In genomic region chr12:43733687-43734086, GRCh38 we compare ENCODE assay signal across 30 cellular contexts. TPM values are rescaled to one million over a fixed set of nuclear protein-coding genes. Genes with fewer than 3 reads are reported as not detected.
A peak's percentile ranks its signal among the peaks of the same experiment; 100 is the strongest.
DNase-seq lines count a peak whose midpoint lies in the region; ATAC-seq, FAIRE-seq and TF ChIP-seq lines count a peak whose summit lies in the region.
"Had no signal": no experiment of that assay in that cellular context is flagged by ENCODE, and none has a peak within 500 bp of the region (broad histone marks: within the 10 kb centered on the region; RNA-seq: fewer than 3 reads in every experiment).

No MANE protein-coding gene starts in this region.

- no peak overlapping the region for H2AK5ac ChIP-seq in trophoblast cell (ENCODE audit: low read length)
- no peak overlapping the region for H2AK5ac ChIP-seq in neuronal stem cell (ENCODE audit: low read depth, low read length)

- no CpG with 5 or more reads among the region's 3 CpGs for WGBS in trophoblast cell (ENCODE audit: extremely low coverage, insufficient coverage, insufficient read length)
- no CpG with 5 or more reads among the region's 3 CpGs for WGBS in neuronal stem cell (ENCODE audit: extremely low coverage in 2 of 2, insufficient read length in 2 of 2, insufficient replicate concordance in 1 of 2), 2 donors

- peak overlapping the region; percentile 1 for H3K4me3 Mint-ChIP-seq in astrocyte (ENCODE audit: unreplicated experiment)
- H3K4me3 Mint-ChIP-seq: activated CD4-positive, alpha-beta memory T cell treated with anti-CD3 and anti-CD28 coated beads for 36 hours; activated naive CD4-positive, alpha-beta T cell treated with anti-CD3 and anti-CD28 coated beads, Interleukin-2, amount 50 U/mL, for 24 hours; activated T-helper 1 cell treated with anti-CD3 and anti-CD28 coated beads, Interleukin-12 subunit alpha, Interleukin-12 subunit beta, Interleukin-2, Interleukin-4 antibody, amounts not matched to agents 30 ng/mL and 10 ng/mL and 1 ng/mL, durations not matched to agents 14 hours and 24 hours and 36 hours; CD8-positive, alpha-beta T cell; effector memory CD8-positive, alpha-beta T cell; immature natural killer cell; T-helper 17 cell had no signal

- no peak overlapping the region for H2BK5ac ChIP-seq in trophoblast cell (ENCODE audit: low read depth, low read length, poor library complexity)
- no peak overlapping the region for H2BK5ac ChIP-seq in neuronal stem cell (ENCODE audit: low read length)

- H3K27me3 Mint-ChIP-seq in astrocyte (ENCODE audit: low read depth, unreplicated experiment): no peaks in the 10 kb centered on the region
- H3K27me3 Mint-ChIP-seq: activated CD4-positive, alpha-beta memory T cell treated with anti-CD3 and anti-CD28 coated beads for 36 hours; activated naive CD4-positive, alpha-beta T cell treated with anti-CD3 and anti-CD28 coated beads, Interleukin-2, amount 50 U/mL, for 24 hours; effector memory CD8-positive, alpha-beta T cell; T-helper 17 cell had no signal

- H4K12ac ChIP-seq in trophoblast cell (ENCODE audit: low read depth, low read length): no peak overlapping the region

- no peaks in the 10 kb centered on the region for H4K20me1 ChIP-seq in DND-41 (ENCODE audit: insufficient read depth, low read length)
- H4K20me1 ChIP-seq in astrocyte (ENCODE audit: insufficient read depth, low read length): no peaks in the 10 kb centered on the region

- H4K91ac ChIP-seq in trophoblast cell (ENCODE audit: low read depth, low read length) (no peak overlapping the region), neuronal stem cell (ENCODE audit: low read depth, low read length, poor library complexity) (no peak overlapping the region)

- no peak overlapping the region for H3K27ac Mint-ChIP-seq in astrocyte (ENCODE audit: unreplicated experiment)
- H3K27ac Mint-ChIP-seq: activated CD4-positive, alpha-beta memory T cell treated with anti-CD3 and anti-CD28 coated beads for 36 hours; activated naive CD4-positive, alpha-beta T cell treated with anti-CD3 and anti-CD28 coated beads, Interleukin-2, amount 50 U/mL, for 24 hours; activated T-helper 1 cell treated with anti-CD3 and anti-CD28 coated beads, Interleukin-12 subunit alpha, Interleukin-12 subunit beta, Interleukin-2, Interleukin-4 antibody, amounts not matched to agents 30 ng/mL and 10 ng/mL and 1 ng/mL, durations not matched to agents 14 hours and 24 hours and 36 hours; CD8-positive, alpha-beta T cell; immature natural killer cell had no signal

- H3K4me2 ChIP-seq in DND-41 (ENCODE audit: insufficient read depth, low read length) (no peak overlapping the region), astrocyte (ENCODE audit: low read length) (no peak overlapping the region), trophoblast cell (ENCODE audit: low read length) (no peak overlapping the region), neuronal stem cell (ENCODE audit: insufficient read depth, low read length, poor library complexity, severe bottlenecking) (no peak overlapping the region)

- H3K4me1 Mint-ChIP-seq in astrocyte (ENCODE audit: low read depth, unreplicated experiment): peaks cover 7% of the 10 kb centered on the region
- H3K4me1 Mint-ChIP-seq: immature natural killer cell had no signal

- no peak overlapping the region for H3K9ac ChIP-seq in DND-41 (ENCODE audit: low read depth, low read length)
- H3K9ac ChIP-seq in astrocyte (ENCODE audit: low read length): no peak overlapping the region
- no peak overlapping the region for H3K9ac ChIP-seq in trophoblast cell (ENCODE audit: low read length)
- H3K9ac ChIP-seq in neuronal stem cell (ENCODE audit: low read depth, low read length, poor library complexity): no peak overlapping the region

- H2BK15ac ChIP-seq in neuronal stem cell (ENCODE audit: low read length): no peak overlapping the region

- TF ChIP-seq CTCF in DND-41 (IDR thresholded peaks at IDR 0.05; ENCODE audit: borderline replicate concordance, extremely low read depth, low read length, poor library complexity, severe bottlenecking) (peak; percentile 10), astrocyte (IDR thresholded peaks at IDR 0.05; ENCODE audit: insufficient read depth, low read depth, low read length) (no peak)

- H3K9me3 ChIP-seq in DND-41 (ENCODE audit: insufficient read depth, low read length, severe bottlenecking) (no peaks in the 10 kb centered on the region), astrocyte (ENCODE audit: insufficient read depth, low read depth, low read length) (no peaks in the 10 kb centered on the region), trophoblast cell (ENCODE audit: insufficient read depth, low read depth, low read length) (no peaks in the 10 kb centered on the region), neuronal stem cell (replicated peaks in 1 of 2; ENCODE audit: control insufficient read depth in 2 of 2, insufficient read depth in 1 of 2, low read depth in 1 of 2, low read length in 2 of 2) (no peaks in the 10 kb centered on the region)
- H3K9me3 ChIP-seq: neutrophil, psoas muscle, suprapubic skin had no signal

- H3K4ac ChIP-seq in trophoblast cell (ENCODE audit: low read depth, low read length): no peak overlapping the region
- H3K4ac ChIP-seq in neuronal stem cell (ENCODE audit: low read length): no peak overlapping the region

- H3K4me1 ChIP-seq in DND-41 (ENCODE audit: insufficient read depth, low read length) (no peaks in the 10 kb centered on the region), astrocyte (ENCODE audit: insufficient read depth, low read length) (peaks cover 12% of the 10 kb centered on the region), trophoblast cell (ENCODE audit: control insufficient read depth in 1 of 2, insufficient read depth in 2 of 2, low read length in 2 of 2) (no peaks in the 10 kb centered on the region), neuronal stem cell (ENCODE audit: control insufficient read depth in 2 of 2, insufficient read depth in 1 of 2, low read depth in 1 of 2, low read length in 2 of 2) (no peaks in the 10 kb centered on the region)
- H3K4me1 ChIP-seq: psoas muscle, suprapubic skin had no signal

- H3K14ac ChIP-seq in trophoblast cell (ENCODE audit: low read length) (no peak overlapping the region), neuronal stem cell (ENCODE audit: low read length) (no peak overlapping the region)

- H4K8ac ChIP-seq in trophoblast cell (ENCODE audit: low read depth, low read length) (peak overlapping the region; percentile 38), neuronal stem cell (ENCODE audit: low read depth, low read length) (no peak overlapping the region)

- no peak overlapping the region for H2AFZ ChIP-seq in DND-41 (ENCODE audit: low read depth, low read length)
- no peak overlapping the region for H2AFZ ChIP-seq in astrocyte (ENCODE audit: low read depth, low read length)
- H2AFZ ChIP-seq in trophoblast cell (ENCODE audit: insufficient read depth, low read length, poor library complexity): no peak overlapping the region
- H2AFZ ChIP-seq in neuronal stem cell (ENCODE audit: low read length): no peak overlapping the region

- H3K23ac ChIP-seq in trophoblast cell (ENCODE audit: low read length) (no peak overlapping the region), neuronal stem cell (ENCODE audit: low read depth, low read length, poor library complexity) (no peak overlapping the region)

- DNase-seq in DND-41: no peak
- DNase-seq in astrocyte (ENCODE audit: low read depth): no peak
- no peak for DNase-seq in trophoblast cell
- no peak for DNase-seq in neuronal stem cell (ENCODE audit: low spot score)
- DNase-seq: activated CD4-positive, alpha-beta memory T cell treated with anti-CD3 and anti-CD28 coated beads for 36 hours; activated CD8-positive, alpha-beta memory T cell treated with anti-CD3 and anti-CD28 coated beads, Interleukin-2, amount 50 U/mL, for 4 hours; amygdala; CD8-positive, alpha-beta T cell; cortex of kidney; DMS 273 treated with DMSO at 0.1 percent for 48 hours; effector memory CD8-positive, alpha-beta T cell; hippocampal formation; immature natural killer cell; mesendoderm; NCI-H1092; NCI-H1930; NCI-H526 treated with DMSO at 0.1 percent for 48 hours; psoas muscle; RPMI8226; stimulated activated naive CD4-positive, alpha-beta T cell; T-helper 17 cell had no signal

- H3K9me3 Mint-ChIP-seq in astrocyte (ENCODE audit: unreplicated experiment): no peaks in the 10 kb centered on the region
- H3K9me3 Mint-ChIP-seq: activated CD4-positive, alpha-beta memory T cell treated with anti-CD3 and anti-CD28 coated beads for 36 hours; activated naive CD4-positive, alpha-beta T cell treated with anti-CD3 and anti-CD28 coated beads, Interleukin-2, amount 50 U/mL, for 24 hours; activated T-helper 1 cell treated with anti-CD3 and anti-CD28 coated beads, Interleukin-12 subunit alpha, Interleukin-12 subunit beta, Interleukin-2, Interleukin-4 antibody, amounts not matched to agents 30 ng/mL and 10 ng/mL and 1 ng/mL, durations not matched to agents 14 hours and 24 hours and 36 hours; CD8-positive, alpha-beta T cell; effector memory CD8-positive, alpha-beta T cell; immature natural killer cell had no signal

- H2BK12ac ChIP-seq in trophoblast cell (ENCODE audit: low read length): no peak overlapping the region
- H2BK12ac ChIP-seq in neuronal stem cell (ENCODE audit: low read length): no peak overlapping the region

- H3K36me3 ChIP-seq in DND-41 (ENCODE audit: insufficient read depth, low read length) (peaks cover 52% of the 10 kb centered on the region), astrocyte (ENCODE audit: insufficient read depth, low read length) (peaks cover 12% of the 10 kb centered on the region), trophoblast cell (ENCODE audit: control insufficient read depth in 1 of 2, insufficient read depth in 2 of 2, low read length in 2 of 2) (peaks cover 0 to 3% of the 10 kb centered on the region in 2 experiments), neuronal stem cell (replicated peaks in 1 of 2; ENCODE audit: control insufficient read depth in 2 of 2, insufficient read depth in 2 of 2, low read length in 2 of 2) (no peaks in the 10 kb centered on the region)

- peak; percentile 14; the same call in 1 of the 2 replicates for TF ChIP-seq RAD21 in Ishikawa (IDR thresholded peaks at IDR 0.05; ENCODE audit: low read depth)

- H3K18ac ChIP-seq in trophoblast cell (ENCODE audit: low read length) (no peak overlapping the region), neuronal stem cell (ENCODE audit: low read length) (no peak overlapping the region)

- no peak overlapping the region for H2BK120ac ChIP-seq in trophoblast cell (ENCODE audit: insufficient read depth, low read length, poor library complexity)
- H2BK120ac ChIP-seq in neuronal stem cell (ENCODE audit: low read depth, low read length): no peak overlapping the region

- H3K27me3 ChIP-seq in DND-41 (ENCODE audit: insufficient read depth, low read length, poor library complexity): no peaks in the 10 kb centered on the region
- no peaks in the 10 kb centered on the region for H3K27me3 ChIP-seq in astrocyte (ENCODE audit: insufficient read depth, low read length)
- H3K27me3 ChIP-seq in trophoblast cell (ENCODE audit: insufficient read depth, low read length): no peaks in the 10 kb centered on the region
- no peaks in the 10 kb centered on the region for H3K27me3 ChIP-seq in neuronal stem cell (ENCODE audit: control insufficient read depth in 3 of 3, insufficient read depth in 3 of 3, low read depth in 1 of 3, low read length in 3 of 3)
- H3K27me3 ChIP-seq: neutrophil, suprapubic skin had no signal

- H3K79me2 ChIP-seq in DND-41 (ENCODE audit: insufficient read depth, low read length): no peaks in the 10 kb centered on the region
- H3K79me2 ChIP-seq in astrocyte (ENCODE audit: insufficient read depth, low read length): no peaks in the 10 kb centered on the region
- H3K79me2 ChIP-seq in trophoblast cell (ENCODE audit: control insufficient read depth, insufficient read depth, low read length, poor library complexity): no peaks in the 10 kb centered on the region

- H3K27ac ChIP-seq in DND-41 (ENCODE audit: low read length) (no peak overlapping the region), astrocyte (ENCODE audit: low read depth, low read length) (no peak overlapping the region), trophoblast cell (ENCODE audit: low read depth, low read length) (no peak overlapping the region), neuronal stem cell (replicated peaks; ENCODE audit: low read length) (no peak overlapping the region)
- H3K27ac ChIP-seq: neutrophil, psoas muscle, suprapubic skin had no signal

- no peaks in the 10 kb centered on the region for H3K79me1 ChIP-seq in trophoblast cell (ENCODE audit: low read length)
- no peaks in the 10 kb centered on the region for H3K79me1 ChIP-seq in neuronal stem cell (ENCODE audit: low read depth, low read length)

- no peak for TF ChIP-seq EP300 in Ishikawa (IDR thresholded peaks at IDR 0.05; ENCODE audit: borderline replicate concordance)

- ATAC-seq in DND-41 (ENCODE audit: insufficient read depth, low read depth) (no peak), GM18907 (IDR thresholded peaks at IDR 0.05; ENCODE audit: unreplicated experiment) (no peak), GM18868 (IDR thresholded peaks at IDR 0.05; ENCODE audit: unreplicated experiment) (no peak)
- ATAC-seq: activated CD4-positive, CD25-positive, alpha-beta regulatory T cell treated with anti-CD3 and anti-CD28 coated beads, Interleukin-2, amount 50 U/mL, for 24 hours; CD8-positive, alpha-beta T cell; effector memory CD8-positive, alpha-beta T cell; left lobe of liver; psoas muscle; T-helper 17 cell had no signal

- H3K4me3 ChIP-seq in DND-41 (ENCODE audit: low read depth in 1 of 2, low read length in 2 of 2) (no peak overlapping the region), astrocyte (ENCODE audit: insufficient read depth, low read depth, low read length) (no peak overlapping the region), trophoblast cell (ENCODE audit: low read depth, low read length) (no peak overlapping the region), neuronal stem cell (ENCODE audit: low read length in 2 of 2) (no peak overlapping the region)
- H3K4me3 ChIP-seq: psoas muscle, suprapubic skin had no signal

- no peak for FAIRE-seq in astrocyte (lab: Jason Lieb, UNC)

- H3K36me3 Mint-ChIP-seq in astrocyte (ENCODE audit: low read depth, unreplicated experiment): no peaks in the 10 kb centered on the region

RNA-seq across cellular contexts. Expression of gene PUS7L, which starts 24.9 kb away (rescaled TPM):
- total RNA-seq in astrocyte: 8.9 and 11.4 TPM in 2 replicates
- polyA plus RNA-seq in trophoblast cell (2013): 5.6 and 5.7 TPM in 2 replicates
- 13.5 TPM for polyA plus RNA-seq in neuronal stem cell (2013, experiment 1 of 2)
- polyA plus RNA-seq in neuronal stem cell (2013, experiment 2 of 2): 13.8 TPM

RNA-seq across cellular contexts. Expression of gene IRAK4, which starts 25.1 kb away (rescaled TPM):
- 8.3 and 9.9 TPM in 2 replicates for total RNA-seq in astrocyte
- 4.2 and 5.1 TPM in 2 replicates for polyA plus RNA-seq in trophoblast cell (2013)
- polyA plus RNA-seq in neuronal stem cell (2013, experiment 1 of 2): 3.2 TPM
- polyA plus RNA-seq in neuronal stem cell (2013, experiment 2 of 2): 3.0 TPM
